ENCODE assay signal across 8 cellular contexts in genomic region chr12:7934560-7935463, GRCh38. TPM values are rescaled to one million over a fixed set of nuclear protein-coding genes. Genes with fewer than 3 reads are reported as not detected.
DNase-seq lines count a peak whose midpoint lies in the region; ATAC-seq and TF ChIP-seq lines count a peak whose summit lies in the region.

No MANE protein-coding gene starts in this region.

- BruUV-seq in IMR-90 (replicated peaks; lab: Mats Ljungman, UMichigan), result no TSS peak

- H4K8ac ChIP-seq in IMR-90 (ENCODE audit: low read depth in 2 of 2, low read length in 2 of 2), result peak overlapping the region; percentile 24 to 63; a peak in 2 of 4 replicates

- H2BK5ac ChIP-seq in IMR-90 (ENCODE audit: low read depth, low read length, poor library complexity, severe bottlenecking), result peak overlapping the region; percentile 96

- H3K36me3 ChIP-seq in BLaER1, result peaks cover 33% of the 10 kb centered on the region
- H3K36me3 ChIP-seq in IMR-90 (ENCODE audit: control insufficient read depth, insufficient read depth, low read length), result peaks cover 30% of the 10 kb centered on the region
- H3K36me3 ChIP-seq in neutrophil, result peaks cover 47% of the 10 kb centered on the region

- TF ChIP-seq RAD21 in IMR-90 (IDR thresholded peaks at IDR 0.05; ENCODE audit: low read length), result no peak

- intact Hi-C loops in IMR-90 (cut with micrococcal nuclease) (no loop called here), posterior vena cava (cut with DNase I) (loop anchor here in 1 of 2 donors (5.0 kb wide), 1 partner anchor 57 kb away; no protein-coding TSS in a partner anchor), sciatic nerve (cut with DNase I) (loop anchor here (10.0 kb wide), 1 partner anchor 60 kb away; no protein-coding TSS in a partner anchor)

- H3K79me1 ChIP-seq in IMR-90 (ENCODE audit: low read depth in 1 of 2, low read length in 2 of 2), result peaks cover 12 to 40% of the 10 kb centered on the region in 2 experiments; a peak in 3 of 4 replicates

- no peak for DNase-seq in IMR-90
- peak in 1 of 2 experiments; percentile 32 for DNase-seq in erythroblast (lab: John Stamatoyannopoulos, UW)
- DNase-seq in posterior vena cava (ENCODE audit: low spot score), result no peak
- no peak for DNase-seq in SIG-M5 treated with dmso at 0.1 percent for 504 hours (lab: John Stamatoyannopoulos, UW; ENCODE audit: unreplicated experiment)
- DNase-seq in cerebellar nuclear complex (lab: John Stamatoyannopoulos, UW), result no peak
- no peak for DNase-seq in sciatic nerve (ENCODE audit: low spot score)

- no peak overlapping the region; the same call in none of the 2 replicates for H4K91ac ChIP-seq in IMR-90 (ENCODE audit: insufficient read depth, low read depth, low read length)

- no peak for TF ChIP-seq POLR2A in IMR-90 (IDR thresholded peaks at IDR 0.05; ENCODE audit: low read depth, low read length)
- TF ChIP-seq POLR2A in erythroblast (IDR thresholded peaks at IDR 0.05; ENCODE audit: low read length), result peak; percentile 8

- H3K4me1 ChIP-seq in BLaER1 (peaks cover 43% of the 10 kb centered on the region), IMR-90 (ENCODE audit: control insufficient read depth, insufficient read depth, low read length) (peaks cover 5% of the 10 kb centered on the region), neutrophil (ENCODE audit: control insufficient read depth in 1 of 2, insufficient read depth in 1 of 2, low read depth in 1 of 2, low read length in 1 of 2) (peaks cover 49 to 71% of the 10 kb centered on the region in 2 experiments)

- H3K4me2 ChIP-seq in BLaER1 (peak overlapping the region; percentile 87), IMR-90 (ENCODE audit: low read depth, low read length) (peak overlapping the region; percentile 91)

- ATAC-seq in IMR-90 (ENCODE audit: low read depth) (no peak), sciatic nerve (no peak)

- H4K20me1 ChIP-seq in BLaER1, result peaks cover 57% of the 10 kb centered on the region
- peaks cover 34% of the 10 kb centered on the region; the same call in 1 of the 2 replicates for H4K20me1 ChIP-seq in IMR-90 (ENCODE audit: insufficient read depth, low read length)

- no peak overlapping the region for H2BK20ac ChIP-seq in IMR-90 (ENCODE audit: low read depth, low read length)

- no peaks in the 10 kb centered on the region for H3K9me3 ChIP-seq in BLaER1
- H3K9me3 ChIP-seq in IMR-90 (ENCODE audit: control insufficient read depth, insufficient read depth, low read length), result no peaks in the 10 kb centered on the region
- no peaks in the 10 kb centered on the region for H3K9me3 ChIP-seq in neutrophil

- 31 to 100% methylated on average over 1 to 3 of the region's 24 CpGs for WGBS in IMR-90 (ENCODE audit: extremely low coverage in 2 of 2, insufficient read length in 1 of 2), 2 experiments

- no peak for TF ChIP-seq CTCF in IMR-90 (conservative IDR thresholded peaks at IDR 0.05; ENCODE audit: low read depth, low read length)
- no peak for TF ChIP-seq CTCF in neutrophil (IDR thresholded peaks at IDR 0.05)

- H3K56ac ChIP-seq in IMR-90 (ENCODE audit: extremely low read depth, insufficient read depth, low read length), result peak overlapping the region; percentile 92; the same call in 1 of the 2 replicates

- in situ Hi-C loops in IMR-90 (cut with MboI; ENCODE audit: low sequenced_read_pairs), result loop anchor here (5.0 kb wide), 1 partner anchor 32 kb away; no protein-coding TSS in a partner anchor

- H3K14ac ChIP-seq in IMR-90 (replicated peaks; ENCODE audit: low read depth, low read length), result peak overlapping the region; percentile 87

- H2BK120ac ChIP-seq in IMR-90 (ENCODE audit: low read depth, low read length), result no peak overlapping the region

- dilution Hi-C loops in IMR-90 (cut with HindIII; ENCODE audit: low sequenced_read_pairs, unreplicated experiment), result no loop called here

- peak overlapping the region; percentile 81 for H3K27ac ChIP-seq in BLaER1
- peak overlapping the region; percentile 84 for H3K27ac ChIP-seq in IMR-90 (ENCODE audit: insufficient read depth, low read length)
- peak overlapping the region; percentile 88 for H3K27ac ChIP-seq in neutrophil

- H4K5ac ChIP-seq in IMR-90 (ENCODE audit: low read depth, low read length), result no peak overlapping the region; the same call in 1 of the 2 replicates

- H3K9me1 ChIP-seq in IMR-90 (ENCODE audit: insufficient read depth, low read length), result no peaks in the 10 kb centered on the region

- no peak overlapping the region for H2AFZ ChIP-seq in IMR-90 (replicated peaks; ENCODE audit: low read length, poor library complexity)

- peak overlapping the region; percentile 82 for H3K4ac ChIP-seq in IMR-90 (ENCODE audit: low read depth, low read length)

- peak overlapping the region; percentile 32 for H3K18ac ChIP-seq in IMR-90 (ENCODE audit: low read depth, low read length)

- no peaks in the 10 kb centered on the region for H3K27me3 ChIP-seq in BLaER1
- no peaks in the 10 kb centered on the region for H3K27me3 ChIP-seq in IMR-90 (ENCODE audit: control insufficient read depth, insufficient read depth, low read length)
- H3K27me3 ChIP-seq in neutrophil, result no peaks in the 10 kb centered on the region

- CTCF ChIA-PET in IMR-90 (lab: Yijun Ruan, JAX), result interaction anchor here (0.9 to 2.9 kb wide), 4 partner anchors 25 to 60 kb away, joined by 3 to 25 read pairs (median 7); no protein-coding TSS in a partner anchor

- POLR2A ChIA-PET in IMR-90 (lab: Charles Lee; ENCODE audit: unreplicated experiment), result interaction anchor here (0.5 to 1.8 kb wide), 3 partner anchors 26 to 60 kb away, joined by 3 to 81 read pairs (median 3); no protein-coding TSS in a partner anchor

- peak overlapping the region; percentile 47 for H2AK9ac ChIP-seq in IMR-90 (replicated peaks; ENCODE audit: low read depth, low read length, poor library complexity)

- peak overlapping the region; percentile 26; the same call in 1 of the 3 replicates for H2BK15ac ChIP-seq in IMR-90 (ENCODE audit: low read depth, low read length)

- peak overlapping the region; percentile 47; the same call in 1 of the 2 replicates for H2AK5ac ChIP-seq in IMR-90 (ENCODE audit: low read depth, low read length)

- H3K23ac ChIP-seq in IMR-90 (ENCODE audit: low read depth, low read length), result peak overlapping the region; percentile 99

- H3K4me3 ChIP-seq in BLaER1 (peak overlapping the region; percentile 74), IMR-90 (ENCODE audit: insufficient read depth, low read depth, low read length) (peak overlapping the region; percentile 97), neutrophil (ENCODE audit: low read depth in 1 of 2, low read length in 1 of 2) (peak overlapping the region; percentile 88 to 99)

- H3K9ac ChIP-seq in BLaER1 (peak overlapping the region; percentile 82), IMR-90 (ENCODE audit: low read depth, low read length) (peak overlapping the region; percentile 99)

TF ChIP-seq in IMR-90, 13 proteins besides CTCF, POLR2A, EP300 and RAD21:
- TF ChIP-seq USF2 (IDR thresholded peaks at IDR 0.05; ENCODE audit: low read depth, low read length), result no peak
- no peak for TF ChIP-seq CHD1 (IDR thresholded peaks at IDR 0.05; ENCODE audit: low read depth, low read length)
- TF ChIP-seq RCOR1 (IDR thresholded peaks at IDR 0.05; ENCODE audit: insufficient replicate concordance, low read length), result no peak
- TF ChIP-seq ELK1 (IDR thresholded peaks at IDR 0.05; ENCODE audit: borderline replicate concordance, low read depth, low read length), result no peak
- TF ChIP-seq MAZ (IDR thresholded peaks at IDR 0.05; ENCODE audit: borderline replicate concordance, low read depth, low read length), result no peak
- TF ChIP-seq RFX5 (IDR thresholded peaks at IDR 0.05; ENCODE audit: low read depth, low read length), result no peak
- TF ChIP-seq FOS (IDR thresholded peaks at IDR 0.05; ENCODE audit: low read depth, low read length), result no peak
- TF ChIP-seq MAFK (IDR thresholded peaks at IDR 0.05; ENCODE audit: low read depth, low read length), result no peak
- TF ChIP-seq NFE2L2 (IDR thresholded peaks at IDR 0.05; ENCODE audit: low read depth, low read length), result no peak
- TF ChIP-seq SMC3 (IDR thresholded peaks at IDR 0.05; ENCODE audit: low read depth, low read length), result no peak
- no peak for TF ChIP-seq BHLHE40 (IDR thresholded peaks at IDR 0.05; ENCODE audit: low read depth, low read length)
- no peak for TF ChIP-seq CEBPB (IDR thresholded peaks at IDR 0.05; ENCODE audit: low read depth, low read length)
- TF ChIP-seq MXI1 (IDR thresholded peaks at IDR 0.05; ENCODE audit: borderline replicate concordance, low read depth, low read length), result no peak
TF ChIP-seq in IMR-90: peak in this region for 0.

RNA-seq across cellular contexts. Expression of gene SLC2A3, which starts 1.2 kb away (rescaled TPM):
- 54.8 and 113 TPM in 2 replicates for total RNA-seq in IMR-90 (2012; rRNA removed)
- polyA plus RNA-seq in IMR-90 (2012; rRNA removed), result 38.2 and 46.1 TPM in 2 replicates
- 19.4 and 27.9 TPM in 2 replicates for polyA plus RNA-seq in IMR-90 (2012; cell fraction: cytosol; rRNA removed)
- polyA plus RNA-seq in IMR-90 (2012; cell fraction: nucleus; rRNA removed; ENCODE audit: low replicate concordance), result 44.9 and 179 TPM in 2 replicates
- 100 to 1,000 TPM in 1 of 2 donors, 10 to 100 TPM in 1; 74.3 to 103 TPM for total RNA-seq in posterior vena cava
- total RNA-seq in sciatic nerve, result 431 TPM
